Comparison of ENCODE assay signal across 19 cellular contexts in genomic region chr1:62198781-62199125, GRCh38. TPM values are rescaled to one million over a fixed set of nuclear protein-coding genes. Genes with fewer than 3 reads are reported as not detected.
DNase-seq lines count a peak whose midpoint lies in the region; ATAC-seq, FAIRE-seq and TF ChIP-seq lines count a peak whose summit lies in the region.
"Had no signal": no experiment of that assay in that cellular context is flagged by ENCODE, and none has a peak within 500 bp of the region (broad histone marks: within the 10 kb centered on the region; RNA-seq: fewer than 3 reads in every experiment).

No MANE protein-coding gene starts in this region.

- H3K27me3 ChIP-seq in H1 (replicated peaks in 1 of 4; ENCODE audit: control insufficient read depth in 3 of 4, extremely low read depth in 1 of 4, insufficient read depth in 3 of 4, low read length in 3 of 4): no peaks in the 10 kb centered on the region
- no peaks in the 10 kb centered on the region for H3K27me3 ChIP-seq in right lobe of liver

- H3K36me3 ChIP-seq in H1 (ENCODE audit: control insufficient read depth in 2 of 4, insufficient read depth in 4 of 4, low read length in 3 of 4) (peaks cover 18 to 75% (median 40%) of the 10 kb centered on the region in 4 experiments), right lobe of liver (no peaks in the 10 kb centered on the region), mucosa of descending colon (ENCODE audit: low read depth) (no peaks in the 10 kb centered on the region)

- H3K56ac ChIP-seq in H1 (replicated peaks; ENCODE audit: insufficient read length, low read depth, low read length): no peak overlapping the region

- no peak for TF ChIP-seq EP300 in H1 (IDR thresholded peaks at IDR 0.05; ENCODE audit: borderline replicate concordance in 1 of 2, low read depth in 2 of 2, low read length in 2 of 2)

- H2BK15ac ChIP-seq in H1 (ENCODE audit: low read length): no peak overlapping the region

- FAIRE-seq in H1 (lab: Jason Lieb, UNC): no peak
- FAIRE-seq: GM18507, urothelium cell line had no signal

- H3K23me2 ChIP-seq in H1 (ENCODE audit: low read depth, low read length): peaks cover 21% of the 10 kb centered on the region

- no peak overlapping the region for H4K8ac ChIP-seq in H1 (ENCODE audit: extremely low read depth, insufficient read depth, low read length)

- no peak for TF ChIP-seq CTCF in H1 (IDR thresholded peaks at IDR 0.05; ENCODE audit: control extremely low read depth in 1 of 3, insufficient read depth in 1 of 3, low read depth in 1 of 3, low read length in 3 of 3)
- TF ChIP-seq CTCF in right lobe of liver (IDR thresholded peaks at IDR 0.05): no peak
- no peak for TF ChIP-seq CTCF in mucosa of descending colon (IDR thresholded peaks at IDR 0.05)

- ATAC-seq in right lobe of liver (peak; percentile 86 to 98 (median 93)), mucosa of descending colon (no peak)
- ATAC-seq: activated CD4-positive, alpha-beta T cell treated with anti-CD3 and anti-CD28 coated beads for 36 hours had no signal

- H4K91ac ChIP-seq in H1 (replicated peaks; ENCODE audit: insufficient read length, low read length): no peak overlapping the region

- POLR2A ChIA-PET in H1 (lab: Charles Lee; ENCODE audit: partially characterized antibody): interaction anchor here (0.6 to 27.8 kb wide), 25 partner anchors 5 to 237 kb away, joined by 3 to 1232 read pairs (median 5); partner anchors contain the start of gene L1TD1

- peaks cover 10 to 11% of the 10 kb centered on the region in 2 experiments for H4K20me1 ChIP-seq in H1 (replicated peaks in 1 of 2; ENCODE audit: control insufficient read depth in 1 of 2, insufficient read depth in 2 of 2, low read length in 2 of 2)

- CTCF ChIA-PET in H1 (lab: Charles Lee; ENCODE audit: partially characterized antibody): interaction anchor here (0.5 to 6.4 kb wide), 4 partner anchors 14 to 66 kb away, joined by 3 to 30 read pairs (median 6); no protein-coding TSS in a partner anchor

- H4K5ac ChIP-seq in H1 (ENCODE audit: insufficient read length, low read depth, low read length): peak overlapping the region; percentile 46

- H2AFZ ChIP-seq in H1 (ENCODE audit: low read length): no peak overlapping the region

- H3K9me3 ChIP-seq in H1 (ENCODE audit: insufficient read depth in 2 of 2, low read depth in 1 of 2, low read length in 1 of 2) (no peaks in the 10 kb centered on the region), right lobe of liver (no peaks in the 10 kb centered on the region), mucosa of descending colon (no peaks in the 10 kb centered on the region)

- peak overlapping the region; percentile 25 for H3K4ac ChIP-seq in H1 (replicated peaks; ENCODE audit: insufficient read length, low read depth, low read length)

- H2BK5ac ChIP-seq in H1 (ENCODE audit: low read depth, low read length): peak overlapping the region; percentile 90; the same call in 1 of the 2 replicates

- H3K9ac ChIP-seq in H1 (replicated peaks in 1 of 4; ENCODE audit: extremely low read depth in 1 of 4, low read depth in 3 of 4, low read length in 3 of 4): peak overlapping the region; percentile 9 to 58 (median 46); a peak in 6 of 7 replicates

- no peak overlapping the region for H3K14ac ChIP-seq in H1 (ENCODE audit: insufficient read length)

- H2BK120ac ChIP-seq in H1 (replicated peaks; ENCODE audit: low read depth, low read length): no peak overlapping the region

- peak overlapping the region; percentile 28 to 96 (median 40) for H3K4me3 ChIP-seq in H1 (ENCODE audit: extremely low read depth in 1 of 4, insufficient read depth in 2 of 4, low read depth in 3 of 4, low read length in 4 of 4)
- H3K4me3 ChIP-seq in right lobe of liver: no peak overlapping the region
- H3K4me3 ChIP-seq in mucosa of descending colon: no peak overlapping the region

- intact Hi-C loops in right lobe of liver (cut with DNase I) (no loop called here), mucosa of descending colon (cut with DNase I, micrococcal nuclease) (no loop called here)

- peaks cover 15 to 95% of the 10 kb centered on the region in 2 experiments for H3K79me2 ChIP-seq in H1 (ENCODE audit: control insufficient read depth in 1 of 2, insufficient read depth in 2 of 2, low read length in 2 of 2)

- H2BK20ac ChIP-seq in H1 (ENCODE audit: low read length): no peak overlapping the region; the same call in 1 of the 2 replicates

- H2BK12ac ChIP-seq in H1 (ENCODE audit: low read depth, low read length): peak overlapping the region; percentile 35; the same call in 1 of the 2 replicates

- TF ChIP-seq RAD21 in H1 (IDR thresholded peaks at IDR 0.05 in 1 of 2, conservative IDR thresholded peaks at IDR 0.05 in 1 of 2; ENCODE audit: low read depth in 2 of 2, low read length in 2 of 2): no peak

- no peak overlapping the region for H3K23ac ChIP-seq in H1 (ENCODE audit: insufficient read length)

- H3K27ac ChIP-seq in H1 (ENCODE audit: low read depth, low read length) (peak overlapping the region; percentile 62), right lobe of liver (no peak overlapping the region)
- H3K27ac ChIP-seq: epithelial cell of prostate had no signal

- H3K18ac ChIP-seq in H1 (ENCODE audit: extremely low read depth, low read length): peak overlapping the region; percentile 89

- WGBS in H1 (ENCODE audit: extremely low coverage in 1 of 2, insufficient coverage in 1 of 2, insufficient read length in 1 of 2, insufficient replicate concordance in 2 of 2, low coverage in 1 of 2, low lambda C conversion rate in 2 of 2, missing lambda C conversion rate in 1 of 2), 2 experiments: 2% methylated on average over 3 of the region's 3 CpGs; no CpG with 5 or more reads in 1 of the 2 experiments
- 20% methylated on average over 3 of the region's 3 CpGs for WGBS in right lobe of liver (ENCODE audit: insufficient coverage, low coverage, low lambda C conversion rate, missing lambda C conversion rate)

- H3K4me2 ChIP-seq in H1 (ENCODE audit: insufficient read depth in 1 of 2, low read depth in 2 of 2, low read length in 2 of 2): peak overlapping the region; percentile 69 to 95

- DNase-seq in Daoy (ENCODE audit: low read depth) (peak; percentile 9), LHCN-M2 (ENCODE audit: low read depth) (peak; percentile 7), H1 (ENCODE audit: low read depth in 1 of 2, low spot score in 2 of 2) (no peak), right lobe of liver (peak in 2 of 3 donors; percentile 28 to 66), mucosa of descending colon (no peak), NCI-H2029 (lab: John Stamatoyannopoulos, UW) (no peak), activated gamma-delta T cell treated with Interleukin-2 at 50 U/mL for 16 hours (no peak), CD1c-positive myeloid dendritic cell (ENCODE audit: extremely low spot score) (no peak)
- DNase-seq: activated CD4-positive, alpha-beta T cell treated with anti-CD3 and anti-CD28 coated beads for 36 hours; activated naive CD4-positive, alpha-beta T cell treated with anti-CD3 and anti-CD28 coated beads, Interleukin-2, amount 10 ng/mL, durations not matched to agents 7 days and 5 days; NCI-H1930; NCI-H524; OCI-M1; T-helper 9 cell had no signal

- H2AK5ac ChIP-seq in H1 (ENCODE audit: low read depth, low read length): no peak overlapping the region

- H3K4me1 ChIP-seq in H1 (replicated peaks in 1 of 4; ENCODE audit: control insufficient read depth in 3 of 4, insufficient read depth in 4 of 4, low read length in 3 of 4) (peaks cover 4 to 25% (median 8%) of the 10 kb centered on the region in 4 experiments), right lobe of liver (peaks cover 0 to 8% (median 1%) of the 10 kb centered on the region in 4 donors), mucosa of descending colon (ENCODE audit: low read depth) (no peaks in the 10 kb centered on the region)

- TF ChIP-seq POLR2A in H1 (IDR thresholded peaks at IDR 0.05; ENCODE audit: control extremely low read depth in 1 of 2, low read depth in 2 of 2, low read length in 2 of 2): peak; percentile 50 to 55; a peak in 2 of 3 replicates
- no peak for TF ChIP-seq POLR2A in right lobe of liver (IDR thresholded peaks at IDR 0.05)

- H3K79me1 ChIP-seq in H1 (ENCODE audit: low read depth, low read length): no peaks in the 10 kb centered on the region; the same call in 1 of the 2 replicates

TF ChIP-seq in H1, 55 proteins besides CTCF, POLR2A, EP300 and RAD21 (continues in another document):
- TF ChIP-seq KDM1A (IDR thresholded peaks at IDR 0.05; ENCODE audit: borderline replicate concordance, low read length) (no peak), CBX8 (IDR thresholded peaks at IDR 0.05; ENCODE audit: borderline replicate concordance, low read depth, low read length) (no peak), SP1 (IDR thresholded peaks at IDR 0.05; ENCODE audit: low read depth, low read length) (peak; percentile 0; the same call in 1 of the 2 replicates), MAX (IDR thresholded peaks at IDR 0.05) (no peak), ATF2 (IDR thresholded peaks at IDR 0.05; ENCODE audit: low read length) (peak; percentile 54), HDAC6 (IDR thresholded peaks at IDR 0.05; ENCODE audit: low read depth, low read length) (no peak)

RNA-seq across cellular contexts. Expression of gene L1TD1, which starts 4.1 kb away (rescaled TPM):
- not detected in 2 replicates for total RNA-seq in Daoy (2014; rRNA removed; shearing (Covaris generic))
- total RNA-seq in LHCN-M2 (2014; rRNA removed) (not detected in 2 replicates), right lobe of liver (under 1 TPM in 1 of 6 experiments, not detected in 5; 0.04 TPM), mucosa of descending colon (10 to 100 TPM in 1 of 3 donors, 1 to 10 TPM in 1, under 1 TPM in 1; 0.98 to 12.0 (median 1.4) TPM)
- polyA plus RNA-seq in LHCN-M2 (2012): not detected
- total RNA-seq in H1 (2021; fragmentation: NEBNext Ultra II Directional; extraction: Animal tissue kit (Norgen Biotek cat#: 25700)): 425 and 441 TPM in 2 replicates
- 20.8 and 35.3 TPM in 2 replicates for polyA plus RNA-seq in H1 (2011; rRNA removed)
- polyA plus RNA-seq in H1 (2011; cell fraction: cytosol; rRNA removed): 102 TPM
- 28.5 TPM for polyA plus RNA-seq in H1 (2011; cell fraction: nucleus; rRNA removed)
- polyA plus RNA-seq in H1 (2012, experiment 1 of 2): 165 to 378 TPM (median 196 TPM) in 4 replicates
- polyA plus RNA-seq in H1 (2012, experiment 2 of 2): 19.6 TPM
- polyA plus RNA-seq in H1 (2013, experiment 1 of 2): 521 TPM
- 516 TPM for polyA plus RNA-seq in H1 (2013, experiment 2 of 2)
- polyA minus RNA-seq in H1 (2011; rRNA and poly(A)+ RNA removed): 32.9 and 39.8 TPM in 2 replicates
- 55.6 TPM for polyA minus RNA-seq in H1 (2011; cell fraction: cytosol; rRNA and poly(A)+ RNA removed)
- polyA minus RNA-seq in H1 (2011; cell fraction: nucleus; rRNA and poly(A)+ RNA removed): 94.0 TPM
- total RNA-seq: cerebellum, SK-MEL-5 had no signal

Comparison
In these comparisons a context has a peak if more than half of its experiments do, and no peak if none do; other contexts are left out.
1. DNase-seq: peak in Daoy (single experiment), LHCN-M2 (single experiment) and right lobe of liver (2 of 3); none in H1 (0 of 2), mucosa of descending colon (0 of 3), NCI-H2029 (single experiment), activated gamma-delta T cell treated with Interleukin-2 at 50 U/mL for 16 hours (single experiment) and CD1c-positive myeloid dendritic cell (single experiment).
2. H3K4me3 ChIP-seq: peak in H1 (4 of 4); none in right lobe of liver (0 of 3) and mucosa of descending colon (single experiment).
3. RNA of gene L1TD1, which starts 4.1 kb away (total RNA-seq): 425 to 441 TPM in H1; 0.98 to 12.0 TPM in mucosa of descending colon, 0.04 TPM in right lobe of liver, not detected in Daoy and not detected in LHCN-M2; every median in the first group is over 10 times any median in the second.